Comparison of ENCODE assay signal across 10 cellular contexts in genomic region chr1:231419147-231419546, GRCh38. TPM values are rescaled to one million over a fixed set of nuclear protein-coding genes. Genes with fewer than 3 reads are reported as not detected.
A peak's percentile ranks its signal among the peaks of the same experiment; 100 is the strongest.
DNase-seq lines count a peak whose midpoint lies in the region; ATAC-seq and TF ChIP-seq lines count a peak whose summit lies in the region.
"Had no signal": no experiment of that assay in that cellular context is flagged by ENCODE, and none has a peak within 500 bp of the region (broad histone marks: within the 10 kb centered on the region; RNA-seq: fewer than 3 reads in every experiment).

No MANE protein-coding gene starts in this region.

- H3K27ac Mint-ChIP-seq in T-helper 1 cell treated with Interleukin-12 subunit alpha and Interleukin-12 subunit beta and Interleukin-4 antibody, amounts not matched to agents 30 μg/mL and 1 μg/mL, for 36 hours: no peak overlapping the region
- H3K27ac Mint-ChIP-seq in activated T-helper 1 cell treated with anti-CD3 and anti-CD28 coated beads, Interleukin-12 subunit alpha, Interleukin-12 subunit beta, Interleukin-2, Interleukin-4 antibody, amounts not matched to agents 30 ng/mL and 10 ng/mL and 1 ng/mL, durations not matched to agents 14 hours and 24 hours and 36 hours: no peak overlapping the region
- H3K27ac Mint-ChIP-seq in immature natural killer cell: peak overlapping the region in 1 of 6 donors; percentile 37

- peaks cover 37 to 74% (median 55%) of the 10 kb centered on the region in 4 donors for H3K4me1 ChIP-seq in stomach

- no peak for ATAC-seq in HG03469 (IDR thresholded peaks at IDR 0.05; ENCODE audit: unreplicated experiment)
- no peak for ATAC-seq in HG02852 (IDR thresholded peaks at IDR 0.05; ENCODE audit: unreplicated experiment)

- DNase-seq in T-helper 1 cell: no peak
- DNase-seq in activated T-helper 1 cell treated with anti-CD3 and anti-CD28 coated beads, Interleukin-12 subunit alpha, Interleukin-12 subunit beta, Interleukin-2, Interleukin-4 antibody, amounts not matched to agents 30 ng/mL and 10 ng/mL and 1 ng/mL, durations not matched to agents 14 hours and 24 hours and 36 hours (ENCODE audit: low spot score): no peak
- DNase-seq in immature natural killer cell: no peak
- DNase-seq in stomach: no peak
- DNase-seq in ecto neural progenitor cell (ENCODE audit: low spot score): no peak
- DNase-seq: activated naive CD4-positive, alpha-beta T cell treated with Interleukin-2 at 50 U/mL for 16 hours; HCEC 1CT had no signal

- H3K36me3 ChIP-seq in stomach: no peaks in the 10 kb centered on the region

- no peak for TF ChIP-seq CTCF in stomach (IDR thresholded peaks at IDR 0.05)

- H3K4me3 Mint-ChIP-seq in T-helper 1 cell treated with Interleukin-12 subunit alpha and Interleukin-12 subunit beta and Interleukin-4 antibody, amounts not matched to agents 30 μg/mL and 1 μg/mL, for 36 hours: peak overlapping the region; percentile 92
- H3K4me3 Mint-ChIP-seq in activated T-helper 1 cell treated with anti-CD3 and anti-CD28 coated beads, Interleukin-12 subunit alpha, Interleukin-12 subunit beta, Interleukin-2, Interleukin-4 antibody, amounts not matched to agents 30 ng/mL and 10 ng/mL and 1 ng/mL, durations not matched to agents 14 hours and 24 hours and 36 hours: peak overlapping the region; percentile 93
- H3K4me3 Mint-ChIP-seq in immature natural killer cell: peak overlapping the region; percentile 90 to 97 (median 91)

- 22 to 44% (median 33%) methylated on average over 1 of the region's 1 CpG for WGBS in stomach, 5 donors

- H3K27ac ChIP-seq in stomach: peak overlapping the region in 3 of 5 donors; percentile 98 to 99 (median 99)

- H3K27me3 Mint-ChIP-seq in T-helper 1 cell treated with Interleukin-12 subunit alpha and Interleukin-12 subunit beta and Interleukin-4 antibody, amounts not matched to agents 30 μg/mL and 1 μg/mL, for 36 hours (ENCODE audit: low read depth): peaks cover 4% of the 10 kb centered on the region
- peaks cover 5% of the 10 kb centered on the region for H3K27me3 Mint-ChIP-seq in activated T-helper 1 cell treated with anti-CD3 and anti-CD28 coated beads, Interleukin-12 subunit alpha, Interleukin-12 subunit beta, Interleukin-2, Interleukin-4 antibody, amounts not matched to agents 30 ng/mL and 10 ng/mL and 1 ng/mL, durations not matched to agents 14 hours and 24 hours and 36 hours (ENCODE audit: insufficient read depth)
- H3K27me3 Mint-ChIP-seq in immature natural killer cell (ENCODE audit: low read depth in 3 of 3): peaks cover 2 to 8% (median 4%) of the 10 kb centered on the region in 3 donors

- peaks cover 46% of the 10 kb centered on the region for H3K4me1 Mint-ChIP-seq in T-helper 1 cell treated with Interleukin-12 subunit alpha and Interleukin-12 subunit beta and Interleukin-4 antibody, amounts not matched to agents 30 μg/mL and 1 μg/mL, for 36 hours (ENCODE audit: low read depth)
- H3K4me1 Mint-ChIP-seq in activated T-helper 1 cell treated with anti-CD3 and anti-CD28 coated beads, Interleukin-12 subunit alpha, Interleukin-12 subunit beta, Interleukin-2, Interleukin-4 antibody, amounts not matched to agents 30 ng/mL and 10 ng/mL and 1 ng/mL, durations not matched to agents 14 hours and 24 hours and 36 hours (ENCODE audit: low read depth): peaks cover 61% of the 10 kb centered on the region
- peaks cover 62 to 75% of the 10 kb centered on the region in 2 donors for H3K4me1 Mint-ChIP-seq in immature natural killer cell

- H3K9me3 ChIP-seq in stomach: no peaks in the 10 kb centered on the region

- no peaks in the 10 kb centered on the region for H3K9me3 Mint-ChIP-seq in T-helper 1 cell treated with Interleukin-12 subunit alpha and Interleukin-12 subunit beta and Interleukin-4 antibody, amounts not matched to agents 30 μg/mL and 1 μg/mL, for 36 hours
- no peaks in the 10 kb centered on the region for H3K9me3 Mint-ChIP-seq in activated T-helper 1 cell treated with anti-CD3 and anti-CD28 coated beads, Interleukin-12 subunit alpha, Interleukin-12 subunit beta, Interleukin-2, Interleukin-4 antibody, amounts not matched to agents 30 ng/mL and 10 ng/mL and 1 ng/mL, durations not matched to agents 14 hours and 24 hours and 36 hours
- H3K9me3 Mint-ChIP-seq in immature natural killer cell: no peaks in the 10 kb centered on the region

- intact Hi-C loops in activated T-helper 1 cell treated with anti-CD3 and anti-CD28 coated beads, Interleukin-12 subunit alpha, Interleukin-12 subunit beta, Interleukin-2, Interleukin-4 antibody, amounts not matched to agents 30 ng/mL and 10 ng/mL and 1 ng/mL, durations not matched to agents 14 hours and 24 hours and 36 hours (cut with micrococcal nuclease): loop anchor here (1.0 kb wide), 1 partner anchor 29 kb away; no protein-coding TSS in a partner anchor
- intact Hi-C loops in stomach (cut with DNase I; ENCODE audit: low total_unique reads): loop anchor here (10.0 kb wide), 1 partner anchor 64 kb away; no protein-coding TSS in a partner anchor

- H3K4me3 ChIP-seq in stomach: peak overlapping the region; percentile 77 to 86 (median 84)

- H3K27me3 ChIP-seq in stomach: no peaks in the 10 kb centered on the region

- peaks cover 24% of the 10 kb centered on the region for H3K36me3 Mint-ChIP-seq in T-helper 1 cell treated with Interleukin-12 subunit alpha and Interleukin-12 subunit beta and Interleukin-4 antibody, amounts not matched to agents 30 μg/mL and 1 μg/mL, for 36 hours (ENCODE audit: low read depth)
- peaks cover 27% of the 10 kb centered on the region for H3K36me3 Mint-ChIP-seq in activated T-helper 1 cell treated with anti-CD3 and anti-CD28 coated beads, Interleukin-12 subunit alpha, Interleukin-12 subunit beta, Interleukin-2, Interleukin-4 antibody, amounts not matched to agents 30 ng/mL and 10 ng/mL and 1 ng/mL, durations not matched to agents 14 hours and 24 hours and 36 hours (ENCODE audit: low read depth)
- peaks cover 2 to 3% (median 3%) of the 10 kb centered on the region in 3 donors for H3K36me3 Mint-ChIP-seq in immature natural killer cell

- TF ChIP-seq EP300 in stomach (IDR thresholded peaks at IDR 0.05): no peak

- no peak for TF ChIP-seq POLR2A in stomach (IDR thresholded peaks at IDR 0.05)

RNA-seq across cellular contexts. Expression of gene EGLN1, which starts 2.9 kb away (rescaled TPM):
- total RNA-seq in activated T-helper 1 cell treated with anti-CD3 and anti-CD28 coated beads, Interleukin-12 subunit alpha, Interleukin-12 subunit beta, Interleukin-2, Interleukin-4 antibody, amounts not matched to agents 30 ng/mL and 10 ng/mL and 1 ng/mL, durations not matched to agents 14 hours and 24 hours and 36 hours: 17.1 and 17.8 TPM in 2 replicates
- polyA plus RNA-seq in immature natural killer cell (10 to 100 TPM; 18.2 to 27.3 (median 20.6) TPM), stomach (10 to 100 TPM in 2 of 3 donors, 1 to 10 TPM in 1; 7.0 to 13.1 (median 10.4) TPM)
- 10 to 100 TPM; 10.3 to 43.0 (median 34.8) TPM for total RNA-seq in stomach
